1 cellular context compared by ENCODE assay signal in the genomic region with DNA sequence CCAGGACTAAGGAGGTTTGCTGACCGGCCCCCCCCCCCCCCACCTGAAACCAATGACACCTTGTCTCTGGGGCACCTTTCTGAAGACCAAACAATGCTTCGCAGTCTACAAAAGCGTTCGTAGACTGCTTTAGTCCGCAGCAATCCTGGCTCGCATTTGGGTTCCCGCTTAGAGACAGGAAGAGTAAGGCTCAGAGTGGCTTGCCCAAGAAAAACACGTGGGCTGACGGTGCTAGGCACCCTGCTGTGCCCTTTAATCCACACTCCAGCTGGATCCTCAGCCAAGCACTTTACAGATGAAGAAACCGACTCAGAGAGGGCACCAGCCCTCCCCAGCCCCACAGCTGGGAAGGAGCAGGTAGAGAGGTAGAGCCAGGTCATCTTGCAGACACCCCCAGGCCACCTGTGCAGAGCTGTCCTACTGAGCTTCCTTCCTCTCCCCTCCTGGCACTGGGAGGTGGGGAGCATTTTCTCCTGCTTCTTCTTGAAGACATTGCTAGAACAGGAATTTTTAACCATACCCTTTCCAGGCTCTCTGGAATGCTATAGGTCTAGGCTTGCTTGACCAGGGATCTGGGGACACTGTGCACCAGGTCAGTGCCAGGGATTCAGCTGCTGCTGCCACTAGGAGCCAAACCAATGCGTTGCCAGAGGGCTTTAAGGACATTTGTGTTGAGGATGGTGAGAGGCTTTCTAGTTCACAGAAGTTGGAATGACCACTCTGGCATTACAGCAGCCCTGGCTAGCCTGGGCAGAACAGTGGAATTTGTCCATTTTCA.
TF ChIP-seq lines count a peak whose summit lies in the region.

No MANE protein-coding gene starts in this region.

TF ChIP-seq in IMR-90, 13 proteins besides CTCF, POLR2A, EP300 and RAD21:
- TF ChIP-seq, protein P1, sequence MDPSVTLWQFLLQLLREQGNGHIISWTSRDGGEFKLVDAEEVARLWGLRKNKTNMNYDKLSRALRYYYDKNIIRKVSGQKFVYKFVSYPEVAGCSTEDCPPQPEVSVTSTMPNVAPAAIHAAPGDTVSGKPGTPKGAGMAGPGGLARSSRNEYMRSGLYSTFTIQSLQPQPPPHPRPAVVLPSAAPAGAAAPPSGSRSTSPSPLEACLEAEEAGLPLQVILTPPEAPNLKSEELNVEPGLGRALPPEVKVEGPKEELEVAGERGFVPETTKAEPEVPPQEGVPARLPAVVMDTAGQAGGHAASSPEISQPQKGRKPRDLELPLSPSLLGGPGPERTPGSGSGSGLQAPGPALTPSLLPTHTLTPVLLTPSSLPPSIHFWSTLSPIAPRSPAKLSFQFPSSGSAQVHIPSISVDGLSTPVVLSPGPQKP (IDR thresholded peaks at IDR 0.05; ENCODE audit: borderline replicate concordance, low read depth, low read length), result no peak
- no peak for TF ChIP-seq NFE2L2 (IDR thresholded peaks at IDR 0.05; ENCODE audit: low read depth, low read length)
- no peak for TF ChIP-seq CEBPB (IDR thresholded peaks at IDR 0.05; ENCODE audit: low read depth, low read length)
- no peak for TF ChIP-seq SMC3 (IDR thresholded peaks at IDR 0.05; ENCODE audit: low read depth, low read length)
- TF ChIP-seq, protein P2, sequence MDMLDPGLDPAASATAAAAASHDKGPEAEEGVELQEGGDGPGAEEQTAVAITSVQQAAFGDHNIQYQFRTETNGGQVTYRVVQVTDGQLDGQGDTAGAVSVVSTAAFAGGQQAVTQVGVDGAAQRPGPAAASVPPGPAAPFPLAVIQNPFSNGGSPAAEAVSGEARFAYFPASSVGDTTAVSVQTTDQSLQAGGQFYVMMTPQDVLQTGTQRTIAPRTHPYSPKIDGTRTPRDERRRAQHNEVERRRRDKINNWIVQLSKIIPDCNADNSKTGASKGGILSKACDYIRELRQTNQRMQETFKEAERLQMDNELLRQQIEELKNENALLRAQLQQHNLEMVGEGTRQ (IDR thresholded peaks at IDR 0.05; ENCODE audit: low read depth, low read length), result no peak
- no peak for TF ChIP-seq FOS (IDR thresholded peaks at IDR 0.05; ENCODE audit: low read depth, low read length)
- no peak for TF ChIP-seq RFX5 (IDR thresholded peaks at IDR 0.05; ENCODE audit: low read depth, low read length)
- no peak for TF ChIP-seq MAFK (IDR thresholded peaks at IDR 0.05; ENCODE audit: low read depth, low read length)
- no peak for TF ChIP-seq BHLHE40 (IDR thresholded peaks at IDR 0.05; ENCODE audit: low read depth, low read length)
- no peak for TF ChIP-seq CHD1 (IDR thresholded peaks at IDR 0.05; ENCODE audit: low read depth, low read length)
- TF ChIP-seq RCOR1 (IDR thresholded peaks at IDR 0.05; ENCODE audit: insufficient replicate concordance, low read length), result no peak
- TF ChIP-seq MAZ (IDR thresholded peaks at IDR 0.05; ENCODE audit: borderline replicate concordance, low read depth, low read length), result no peak
- TF ChIP-seq MXI1 (IDR thresholded peaks at IDR 0.05; ENCODE audit: borderline replicate concordance, low read depth, low read length), result no peak
